37 cellular contexts compared by ENCODE assay signal in the genomic region with DNA sequence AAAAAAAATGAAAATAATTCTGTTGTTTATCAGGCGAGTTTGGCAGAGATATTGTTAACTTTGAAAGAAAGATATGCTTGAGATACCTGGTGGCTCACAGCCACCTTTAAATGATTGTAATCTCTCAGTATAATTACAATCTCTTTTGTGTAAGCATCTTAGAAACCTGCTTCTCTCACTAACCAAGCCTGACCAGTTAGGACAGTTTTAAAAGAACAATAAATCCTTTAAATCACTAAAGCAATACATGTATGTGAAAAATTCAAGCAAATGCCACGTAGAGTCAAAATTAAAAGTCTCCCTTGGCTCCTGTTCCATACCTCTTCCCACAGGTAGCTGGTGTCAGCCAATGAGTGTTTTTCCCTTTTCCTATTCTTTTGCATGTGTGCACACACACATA.
"Had no signal": no experiment of that assay in that cellular context is flagged by ENCODE, and none has a peak within 500 bp of the region (broad histone marks: within the 10 kb centered on the region; RNA-seq: fewer than 3 reads in every experiment).

No MANE protein-coding gene starts in this region.

- H3K36me3 Mint-ChIP-seq: activated CD8-positive, alpha-beta memory T cell treated with anti-CD3 and anti-CD28 coated beads, Interleukin-2, amount 10 ng/mL, durations not matched to agents 7 days and 5 days; activated naive CD8-positive, alpha-beta T cell treated with anti-CD3 and anti-CD28 coated beads for 36 hours had no signal

- H3K9me3 Mint-ChIP-seq: activated T-helper 17 cell treated with anti-CD3 and anti-CD28 coated beads, Interleukin-2, amount 50 U/mL, for 72 hours had no signal

- H3K27ac ChIP-seq: adrenal gland, body of pancreas, brain microvascular endothelial cell, breast epithelium, WERI-Rb-1 had no signal

- H3K4me1 Mint-ChIP-seq: activated CD4-positive, alpha-beta memory T cell treated with anti-CD3 and anti-CD28 coated beads, Interleukin-2, amount 10 ng/mL, durations not matched to agents 7 days and 5 days; activated CD4-positive, alpha-beta T cell treated with anti-CD3 and anti-CD28 coated beads for 36 hours; activated CD4-positive, alpha-beta T cell treated with anti-CD3 and anti-CD28 coated beads, Interleukin-2, amount 10 ng/mL, durations not matched to agents 7 days and 5 days; activated CD8-positive, alpha-beta memory T cell treated with anti-CD3 and anti-CD28 coated beads, Interleukin-2, amount 10 ng/mL, durations not matched to agents 7 days and 5 days; activated naive CD8-positive, alpha-beta T cell treated with anti-CD3 and anti-CD28 coated beads for 36 hours; activated T-helper 17 cell treated with anti-CD3 and anti-CD28 coated beads, Interleukin-2, amount 50 U/mL, for 72 hours; WTC11 had no signal

- H3K4me3 ChIP-seq: adrenal gland, body of pancreas, breast epithelium had no signal

- H3K9me3 ChIP-seq: adrenal gland, body of pancreas had no signal

- H3K36me3 ChIP-seq: adrenal gland, brain microvascular endothelial cell, breast epithelium, WERI-Rb-1 had no signal

- H3K27me3 Mint-ChIP-seq: activated CD4-positive, alpha-beta memory T cell treated with anti-CD3 and anti-CD28 coated beads, Interleukin-2, amount 10 ng/mL, durations not matched to agents 7 days and 5 days; activated CD4-positive, alpha-beta T cell treated with anti-CD3 and anti-CD28 coated beads, Interleukin-2, amount 10 ng/mL, durations not matched to agents 7 days and 5 days; activated CD8-positive, alpha-beta memory T cell treated with anti-CD3 and anti-CD28 coated beads, Interleukin-2, amount 10 ng/mL, durations not matched to agents 7 days and 5 days; activated T-cell treated with anti-CD3 and anti-CD28 coated beads, Interleukin-2, amount 50 U/mL, for 24 hours had no signal

- H3K27me3 ChIP-seq: adrenal gland, body of pancreas, brain microvascular endothelial cell, breast epithelium had no signal

- H3K4me3 Mint-ChIP-seq: activated CD4-positive, alpha-beta memory T cell treated with anti-CD3 and anti-CD28 coated beads, Interleukin-2, amount 10 ng/mL, durations not matched to agents 7 days and 5 days; activated CD4-positive, alpha-beta T cell treated with anti-CD3 and anti-CD28 coated beads for 36 hours; activated CD4-positive, alpha-beta T cell treated with anti-CD3 and anti-CD28 coated beads, Interleukin-2, amount 10 ng/mL, durations not matched to agents 7 days and 5 days; activated CD8-positive, alpha-beta memory T cell treated with anti-CD3 and anti-CD28 coated beads, Interleukin-2, amount 10 ng/mL, durations not matched to agents 7 days and 5 days; activated CD8-positive, alpha-beta T cell treated with anti-CD3 and anti-CD28 coated beads, Interleukin-2, amount 10 ng/mL, durations not matched to agents 7 days and 5 days; activated naive CD4-positive, alpha-beta T cell treated with anti-CD3 and anti-CD28 coated beads for 36 hours; activated naive CD8-positive, alpha-beta T cell treated with anti-CD3 and anti-CD28 coated beads for 36 hours; activated T-cell treated with anti-CD3 and anti-CD28 coated beads, Interleukin-2, amount 50 U/mL, for 24 hours; activated T-cell treated with anti-CD3 and anti-CD28 coated beads, Interleukin-2, amount 50 U/mL, for 72 hours; activated T-helper 1 cell treated with anti-CD3 and anti-CD28 coated beads, Interleukin-12 subunit alpha, Interleukin-12 subunit beta, Interleukin-2, Interleukin-4 antibody, amounts not matched to agents 30 ng/mL and 10 ng/mL and 1 ng/mL, durations not matched to agents 14 hours and 24 hours and 36 hours; activated T-helper 17 cell treated with anti-CD3 and anti-CD28 coated beads, Interleukin-2, amount 50 U/mL, for 72 hours; T-helper 1 cell treated with Interleukin-12 subunit alpha and Interleukin-12 subunit beta and Interleukin-4 antibody, amounts not matched to agents 30 μg/mL and 1 μg/mL, for 36 hours; T-helper 2 cell treated with Interferon-gamma antibody and Interleukin-4, amounts not matched to agents 5 μg/mL and 100 μg/mL, for 36 hours; WTC11 had no signal

- DNase-seq: activated CD4-positive, alpha-beta memory T cell treated with anti-CD3 and anti-CD28 coated beads, Interleukin-2, amount 10 ng/mL, durations not matched to agents 7 days and 5 days; activated CD4-positive, alpha-beta T cell treated with anti-CD3 and anti-CD28 coated beads for 1 hour; activated CD4-positive, alpha-beta T cell treated with anti-CD3 and anti-CD28 coated beads for 36 hours; activated CD4-positive, alpha-beta T cell treated with anti-CD3 and anti-CD28 coated beads for 48 hours; activated CD4-positive, alpha-beta T cell treated with anti-CD3 and anti-CD28 coated beads, Interleukin-2, amount 10 ng/mL, durations not matched to agents 7 days and 5 days; activated CD4-positive, alpha-beta T cell treated with anti-CD3 and anti-CD28 coated beads, Interleukin-2, amount 50 U/mL, for 48 hours; activated CD4-positive, CD25-positive, alpha-beta regulatory T cell; activated CD8-positive, alpha-beta memory T cell treated with anti-CD3 and anti-CD28 coated beads for 24 hours; activated CD8-positive, alpha-beta memory T cell treated with anti-CD3 and anti-CD28 coated beads, Interleukin-2, amount 10 ng/mL, durations not matched to agents 7 days and 5 days; activated CD8-positive, alpha-beta memory T cell treated with anti-CD3 and anti-CD28 coated beads, Interleukin-2, amount 50 U/mL, for 48 hours; activated CD8-positive, alpha-beta T cell treated with anti-CD3 and anti-CD28 coated beads, Interleukin-2, amount 10 ng/mL, durations not matched to agents 7 days and 5 days; activated effector memory CD4-positive, alpha-beta T cell treated with anti-CD3 and anti-CD28 coated beads, Interleukin-2, amount 50 U/mL, for 16 hours; activated gamma-delta T cell treated with Interleukin-2 at 50 U/mL for 16 hours; activated naive CD4-positive, alpha-beta T cell; activated naive CD4-positive, alpha-beta T cell treated with anti-CD3 and anti-CD28 coated beads for 36 hours; activated naive CD4-positive, alpha-beta T cell treated with anti-CD3 and anti-CD28 coated beads, Interleukin-2, amount 50 U/mL, for 16 hours; activated naive CD8-positive, alpha-beta T cell treated with anti-CD3 and anti-CD28 coated beads for 36 hours; activated T-cell treated with anti-CD3 and anti-CD28 coated beads, Interleukin-2, amount 50 U/mL, for 24 hours; activated T-cell treated with anti-CD3 and anti-CD28 coated beads, Interleukin-2, amount 50 U/mL, for 72 hours; adrenal gland; amniotic stem cell; aorta; body of pancreas; brain microvascular endothelial cell; central memory CD4-positive, alpha-beta T cell; T-helper 1 cell; T-helper 2 cell; T-helper 9 cell; WERI-Rb-1 had no signal

- H3K27ac Mint-ChIP-seq: activated CD4-positive, alpha-beta memory T cell treated with anti-CD3 and anti-CD28 coated beads, Interleukin-2, amount 10 ng/mL, durations not matched to agents 7 days and 5 days; activated CD4-positive, alpha-beta T cell treated with anti-CD3 and anti-CD28 coated beads for 36 hours; activated CD4-positive, alpha-beta T cell treated with anti-CD3 and anti-CD28 coated beads, Interleukin-2, amount 10 ng/mL, durations not matched to agents 7 days and 5 days; activated CD8-positive, alpha-beta memory T cell treated with anti-CD3 and anti-CD28 coated beads, Interleukin-2, amount 10 ng/mL, durations not matched to agents 7 days and 5 days; activated CD8-positive, alpha-beta T cell treated with anti-CD3 and anti-CD28 coated beads, Interleukin-2, amount 10 ng/mL, durations not matched to agents 7 days and 5 days; activated naive CD4-positive, alpha-beta T cell treated with anti-CD3 and anti-CD28 coated beads for 36 hours; activated naive CD4-positive, alpha-beta T cell treated with anti-CD3 and anti-CD28 coated beads, Interleukin-2, amount 50 U/mL, for 72 hours; activated naive CD8-positive, alpha-beta T cell treated with anti-CD3 and anti-CD28 coated beads for 36 hours; activated T-cell treated with anti-CD3 and anti-CD28 coated beads, Interleukin-2, amount 50 U/mL, for 24 hours; activated T-cell treated with anti-CD3 and anti-CD28 coated beads, Interleukin-2, amount 50 U/mL, for 72 hours; activated T-helper 1 cell treated with anti-CD3 and anti-CD28 coated beads, Interleukin-12 subunit alpha, Interleukin-12 subunit beta, Interleukin-2, Interleukin-4 antibody, amounts not matched to agents 30 ng/mL and 10 ng/mL and 1 ng/mL, durations not matched to agents 14 hours and 24 hours and 36 hours; activated T-helper 17 cell treated with anti-CD3 and anti-CD28 coated beads, Interleukin-2, amount 50 U/mL, for 72 hours; T-helper 1 cell treated with Interleukin-12 subunit alpha and Interleukin-12 subunit beta and Interleukin-4 antibody, amounts not matched to agents 30 μg/mL and 1 μg/mL, for 36 hours; T-helper 2 cell treated with Interferon-gamma antibody and Interleukin-4, amounts not matched to agents 5 μg/mL and 100 μg/mL, for 36 hours; WTC11 had no signal

- H3K4me1 ChIP-seq: adrenal gland, body of pancreas, breast epithelium had no signal

- ATAC-seq: activated CD4-positive, alpha-beta T cell treated with anti-CD3 and anti-CD28 coated beads for 36 hours; activated CD4-positive, CD25-positive, alpha-beta regulatory T cell treated with anti-CD3 and anti-CD28 coated beads, Interleukin-2, amount 50 U/mL, for 24 hours; activated CD8-positive, alpha-beta memory T cell treated with anti-CD3 and anti-CD28 coated beads, Interleukin-2, amount 10 ng/mL, durations not matched to agents 7 days and 5 days; activated CD8-positive, alpha-beta T cell treated with anti-CD3 and anti-CD28 coated beads, Interleukin-2, amount 10 ng/mL, durations not matched to agents 7 days and 5 days; activated naive CD4-positive, alpha-beta T cell treated with anti-CD3 and anti-CD28 coated beads, Interleukin-2, amount 50 U/mL, for 72 hours; activated T-cell treated with anti-CD3 and anti-CD28 coated beads, Interleukin-2, amount 50 U/mL, for 72 hours; activated T-helper 17 cell treated with anti-CD3 and anti-CD28 coated beads, Interleukin-2, amount 50 U/mL, for 72 hours; body of pancreas; WTC11 had no signal
